ENCODE assay signal across 9 cellular contexts in genomic region chr5:10825897-10826644, GRCh38.
DNase-seq lines count a peak whose midpoint lies in the region; ATAC-seq, FAIRE-seq and TF ChIP-seq lines count a peak whose summit lies in the region.
"Had no signal": no experiment of that assay in that cellular context is flagged by ENCODE, and none has a peak within 500 bp of the region (broad histone marks: within the 10 kb centered on the region; RNA-seq: fewer than 3 reads in every experiment).

No MANE protein-coding gene starts in this region.

- BruUV-seq in HepG2 (replicated peaks; lab: Mats Ljungman, UMichigan): no TSS peak

- H3K4me2 ChIP-seq in HepG2 (ENCODE audit: low read depth, low read length): no peak overlapping the region
- H3K4me2 ChIP-seq in OCI-LY3 (ENCODE audit: low read length): no peak overlapping the region

- H3K36me3 ChIP-seq in HepG2 (replicated peaks in 1 of 2; ENCODE audit: control insufficient read depth in 1 of 2, insufficient read depth in 2 of 2, low read length in 2 of 2) (no peaks in the 10 kb centered on the region), right lobe of liver (no peaks in the 10 kb centered on the region), OCI-LY3 (replicated peaks; ENCODE audit: low read depth, low read length) (no peaks in the 10 kb centered on the region), adrenal gland (replicated peaks in 1 of 2) (no peaks in the 10 kb centered on the region)

- H3K79me2 ChIP-seq in HepG2 (ENCODE audit: insufficient read depth, low read length) (no peaks in the 10 kb centered on the region), OCI-LY3 (ENCODE audit: low read length) (no peaks in the 10 kb centered on the region)

- no peak overlapping the region for H3K4me3 ChIP-seq in HepG2 (replicated peaks in 1 of 3; ENCODE audit: insufficient read depth in 1 of 3, low read depth in 2 of 3, low read length in 3 of 3)
- no peak overlapping the region for H3K4me3 ChIP-seq in right lobe of liver
- H3K4me3 ChIP-seq in OCI-LY3 (ENCODE audit: low read length): no peak overlapping the region
- no peak overlapping the region for H3K4me3 ChIP-seq in adrenal gland

- H3K27ac ChIP-seq in HepG2 (ENCODE audit: extremely low read length, insufficient read depth, low read length): no peak overlapping the region
- H3K27ac ChIP-seq in right lobe of liver: no peak overlapping the region
- H3K27ac ChIP-seq in OCI-LY3 (ENCODE audit: low read length): no peak overlapping the region
- no peak overlapping the region for H3K27ac ChIP-seq in adrenal gland

- no peaks in the 10 kb centered on the region for H3K9me3 ChIP-seq in HepG2 (ENCODE audit: low read length)
- no peaks in the 10 kb centered on the region for H3K9me3 ChIP-seq in right lobe of liver
- H3K9me3 ChIP-seq in OCI-LY3 (ENCODE audit: insufficient read depth, low read length): no peaks in the 10 kb centered on the region
- no peaks in the 10 kb centered on the region for H3K9me3 ChIP-seq in adrenal gland (replicated peaks in 1 of 3)

- intact Hi-C loops in HepG2 (cut with micrococcal nuclease; ENCODE audit: unreplicated experiment): no loop called here
- intact Hi-C loops in right lobe of liver (cut with DNase I): no loop called here
- intact Hi-C loops in adrenal gland (cut with DNase I): no loop called here

- FAIRE-seq in HepG2 (lab: Jason Lieb, UNC): no peak

- 45% methylated on average over 4 of the region's 4 CpGs for WGBS in HepG2 (ENCODE audit: low lambda C conversion rate)
- 73% methylated on average over 4 of the region's 4 CpGs for whole genome bisulfite sequencing in right lobe of liver (ENCODE audit: insufficient coverage, low coverage, low lambda C conversion rate, missing lambda C conversion rate)
- 86 to 90% (median 89%) methylated on average over 4 of the region's 4 CpGs for WGBS in adrenal gland, 4 donors

- H2AFZ ChIP-seq in HepG2 (ENCODE audit: low read length) (no peak overlapping the region), OCI-LY3 (ENCODE audit: low read depth, low read length) (no peak overlapping the region)

- no peak for TF ChIP-seq RAD21 in HepG2 (CRISPR knock-in tag; IDR thresholded peaks at IDR 0.05)

- H3K4me1 ChIP-seq in HepG2 (ENCODE audit: insufficient read depth, low read length): peaks cover 11% of the 10 kb centered on the region; the same call in 1 of the 2 replicates
- H3K4me1 ChIP-seq in right lobe of liver: no peaks in the 10 kb centered on the region
- H3K4me1 ChIP-seq in OCI-LY3 (ENCODE audit: low read length): 0 out of 2 replicates have a peak, but pooled peaks cover 2% of the 10 kb centered on the region
- peaks cover 13 to 18% of the 10 kb centered on the region in 2 donors for H3K4me1 ChIP-seq in adrenal gland (replicated peaks in 1 of 2)

- no peaks in the 10 kb centered on the region for H3K36me3 Mint-ChIP-seq in activated naive CD4-positive, alpha-beta T cell treated with anti-CD3 and anti-CD28 coated beads, Interleukin-2, amount 50 U/mL, for 72 hours

- TF ChIP-seq POLR2A in HepG2 (IDR thresholded peaks at IDR 0.05; ENCODE audit: insufficient read depth in 1 of 2, low read depth in 2 of 2, low read length in 2 of 2): no peak
- TF ChIP-seq POLR2A in right lobe of liver (IDR thresholded peaks at IDR 0.05): no peak
- no peak for TF ChIP-seq POLR2A in adrenal gland (IDR thresholded peaks at IDR 0.05)

- H3K9me3 Mint-ChIP-seq in activated naive CD4-positive, alpha-beta T cell treated with anti-CD3 and anti-CD28 coated beads, Interleukin-2, amount 50 U/mL, for 72 hours: no peaks in the 10 kb centered on the region

- H3K27ac Mint-ChIP-seq in activated naive CD4-positive, alpha-beta T cell treated with anti-CD3 and anti-CD28 coated beads, Interleukin-2, amount 50 U/mL, for 72 hours: no peak overlapping the region

- ATAC-seq in HepG2 (no peak), right lobe of liver (no peak), HG02885 (IDR thresholded peaks at IDR 0.05; ENCODE audit: poor library complexity, unreplicated experiment) (peak; percentile 94)
- no peak for ATAC-seq in activated naive CD4-positive, alpha-beta T cell treated with anti-CD3 and anti-CD28 coated beads, Interleukin-2, amount 50 U/mL, for 72 hours

- H4K20me1 ChIP-seq in HepG2 (ENCODE audit: insufficient read depth, low read length) (no peaks in the 10 kb centered on the region), OCI-LY3 (ENCODE audit: insufficient read depth, low read length) (no peaks in the 10 kb centered on the region)

- DNase-seq in HepG2 (ENCODE audit: low spot score) (no peak), right lobe of liver (no peak), adrenal gland (no peak), glomerular visceral epithelial cell (ENCODE audit: extremely low spot score) (no peak)
- no peak for DNase-seq in activated naive CD4-positive, alpha-beta T cell treated with anti-CD3 and anti-CD28 coated beads, Interleukin-2, amount 50 U/mL, for 72 hours (ENCODE audit: low spot score in 2 of 2)
- no peak for DNase-seq in activated CD8-positive, alpha-beta memory T cell treated with anti-CD3 and anti-CD28 coated beads, Interleukin-2, amount 50 U/mL, for 4 hours
- DNase-seq: NCI-H1417 treated with DMSO at 0.1 percent for 48 hours had no signal

- TF ChIP-seq CTCF in HepG2 (CRISPR knock-in tag; IDR thresholded peaks at IDR 0.05) (peak; percentile 22; the same call in 1 of the 2 replicates), right lobe of liver (IDR thresholded peaks at IDR 0.05) (no peak), OCI-LY3 (IDR thresholded peaks at IDR 0.05; ENCODE audit: low read depth, low read length) (peak; percentile 25), adrenal gland (IDR thresholded peaks at IDR 0.05) (no peak)

- in situ Hi-C loops in HepG2 (cut with HindIII; ENCODE audit: extremely low pct_ligation_motif_present, low pct_unique_long_range_greater_than_20kb): no loop called here

- TF ChIP-seq EP300 in HepG2 (IDR thresholded peaks at IDR 0.05; ENCODE audit: low read depth in 2 of 2, low read length in 2 of 2) (no peak), HepG2 (CRISPR knock-in tag; IDR thresholded peaks at IDR 0.05; ENCODE audit: borderline replicate concordance) (no peak)

- H3K9ac ChIP-seq in HepG2 (ENCODE audit: insufficient read depth, low read depth, low read length) (no peak overlapping the region), OCI-LY3 (ENCODE audit: low read length) (no peak overlapping the region)

- CTCF ChIA-PET in HepG2 (lab: Yijun Ruan, JAX; ENCODE audit: low intra/inter-chr PET ratio, low total read pairs): no interaction called here

- H3K27me3 ChIP-seq in HepG2 (ENCODE audit: control insufficient read depth in 1 of 2, insufficient read depth in 2 of 2, low read length in 2 of 2) (no peaks in the 10 kb centered on the region), right lobe of liver (no peaks in the 10 kb centered on the region), OCI-LY3 (ENCODE audit: low read depth, low read length) (no peaks in the 10 kb centered on the region), adrenal gland (no peaks in the 10 kb centered on the region)

- POLR2A ChIA-PET in HepG2 (lab: Yijun Ruan, JAX): no interaction called here

TF ChIP-seq in HepG2, 621 proteins besides CTCF, POLR2A, EP300 and RAD21:
- TF ChIP-seq ZNF737 (CRISPR knock-in tag; IDR thresholded peaks at IDR 0.05; ENCODE audit: borderline replicate concordance) (no peak), ZNF549 (CRISPR knock-in tag; IDR thresholded peaks at IDR 0.05) (no peak), ZNF703 (CRISPR knock-in tag; IDR thresholded peaks at IDR 0.05; ENCODE audit: borderline replicate concordance) (no peak), GZF1 (CRISPR knock-in tag; IDR thresholded peaks at IDR 0.05) (no peak), NFIC (IDR thresholded peaks at IDR 0.05; ENCODE audit: low read length) (no peak), ZNF777 (CRISPR knock-in tag; IDR thresholded peaks at IDR 0.05) (no peak), ZNF430 (CRISPR knock-in tag; IDR thresholded peaks at IDR 0.05) (no peak), AFF4 (CRISPR knock-in tag; IDR thresholded peaks at IDR 0.05) (no peak), ZNF326 (CRISPR knock-in tag; IDR thresholded peaks at IDR 0.05; ENCODE audit: borderline replicate concordance) (no peak), ZNF224 (CRISPR knock-in tag; IDR thresholded peaks at IDR 0.05) (no peak), XBP1 (CRISPR knock-in tag; IDR thresholded peaks at IDR 0.05) (no peak), ZNF709 (CRISPR knock-in tag; IDR thresholded peaks at IDR 0.05) (no peak)

Comparison
In these comparisons a context has a peak if more than half of its experiments do, and no peak if none do; other contexts are left out.
1. CTCF ChIP-seq: peak in HepG2 (single experiment) and OCI-LY3 (single experiment); none in right lobe of liver (0 of 4) and adrenal gland (0 of 6).